Comparison of ENCODE assay signal across 1 cellular context in genomic region chr1:938711-939504, GRCh38.
TF ChIP-seq lines count a peak whose summit lies in the region.

No MANE protein-coding gene starts in this region.

TF ChIP-seq in K562, 482 proteins besides CTCF, POLR2A, EP300 and RAD21 (continued from another document):
- TF ChIP-seq, protein P1, sequence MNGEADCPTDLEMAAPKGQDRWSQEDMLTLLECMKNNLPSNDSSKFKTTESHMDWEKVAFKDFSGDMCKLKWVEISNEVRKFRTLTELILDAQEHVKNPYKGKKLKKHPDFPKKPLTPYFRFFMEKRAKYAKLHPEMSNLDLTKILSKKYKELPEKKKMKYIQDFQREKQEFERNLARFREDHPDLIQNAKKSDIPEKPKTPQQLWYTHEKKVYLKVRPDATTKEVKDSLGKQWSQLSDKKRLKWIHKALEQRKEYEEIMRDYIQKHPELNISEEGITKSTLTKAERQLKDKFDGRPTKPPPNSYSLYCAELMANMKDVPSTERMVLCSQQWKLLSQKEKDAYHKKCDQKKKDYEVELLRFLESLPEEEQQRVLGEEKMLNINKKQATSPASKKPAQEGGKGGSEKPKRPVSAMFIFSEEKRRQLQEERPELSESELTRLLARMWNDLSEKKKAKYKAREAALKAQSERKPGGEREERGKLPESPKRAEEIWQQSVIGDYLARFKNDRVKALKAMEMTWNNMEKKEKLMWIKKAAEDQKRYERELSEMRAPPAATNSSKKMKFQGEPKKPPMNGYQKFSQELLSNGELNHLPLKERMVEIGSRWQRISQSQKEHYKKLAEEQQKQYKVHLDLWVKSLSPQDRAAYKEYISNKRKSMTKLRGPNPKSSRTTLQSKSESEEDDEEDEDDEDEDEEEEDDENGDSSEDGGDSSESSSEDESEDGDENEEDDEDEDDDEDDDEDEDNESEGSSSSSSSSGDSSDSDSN (IDR thresholded peaks at IDR 0.05; ENCODE audit: borderline replicate concordance in 1 of 2, low read depth in 2 of 2, low read length in 2 of 2) = 0 out of 4 replicates have a peak, but pooled peaks of 1 of the 2 experiments have one; percentile 40
- peak; percentile 25; the same call in 1 of the 2 replicates for TF ChIP-seq ZFX (CRISPR knock-in tag; IDR thresholded peaks at IDR 0.05)
- TF ChIP-seq NFE2L1 (tag; IDR thresholded peaks at IDR 0.05; ENCODE audit: borderline replicate concordance, low read depth) = no peak
- TF ChIP-seq E2F6 (IDR thresholded peaks at IDR 0.05; ENCODE audit: borderline replicate concordance in 1 of 2, extremely low read depth in 1 of 2, insufficient read depth in 1 of 2, insufficient read length in 1 of 2, low read depth in 1 of 2, low read length in 1 of 2, poor library complexity in 1 of 2, severe bottlenecking in 1 of 2) = peak; percentile 56 to 85
- TF ChIP-seq, protein P2, sequence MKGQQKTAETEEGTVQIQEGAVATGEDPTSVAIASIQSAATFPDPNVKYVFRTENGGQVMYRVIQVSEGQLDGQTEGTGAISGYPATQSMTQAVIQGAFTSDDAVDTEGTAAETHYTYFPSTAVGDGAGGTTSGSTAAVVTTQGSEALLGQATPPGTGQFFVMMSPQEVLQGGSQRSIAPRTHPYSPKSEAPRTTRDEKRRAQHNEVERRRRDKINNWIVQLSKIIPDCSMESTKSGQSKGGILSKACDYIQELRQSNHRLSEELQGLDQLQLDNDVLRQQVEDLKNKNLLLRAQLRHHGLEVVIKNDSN (CRISPR knock-in tag; IDR thresholded peaks at IDR 0.05) = no peak
- no peak for TF ChIP-seq BRF2 (IDR thresholded peaks at IDR 0.05; ENCODE audit: borderline replicate concordance, insufficient read depth, insufficient read length)
- peak; percentile 82 for TF ChIP-seq L3MBTL2 (IDR thresholded peaks at IDR 0.05)
